ENCODE assay signal across 1 cellular context in the genomic region with DNA sequence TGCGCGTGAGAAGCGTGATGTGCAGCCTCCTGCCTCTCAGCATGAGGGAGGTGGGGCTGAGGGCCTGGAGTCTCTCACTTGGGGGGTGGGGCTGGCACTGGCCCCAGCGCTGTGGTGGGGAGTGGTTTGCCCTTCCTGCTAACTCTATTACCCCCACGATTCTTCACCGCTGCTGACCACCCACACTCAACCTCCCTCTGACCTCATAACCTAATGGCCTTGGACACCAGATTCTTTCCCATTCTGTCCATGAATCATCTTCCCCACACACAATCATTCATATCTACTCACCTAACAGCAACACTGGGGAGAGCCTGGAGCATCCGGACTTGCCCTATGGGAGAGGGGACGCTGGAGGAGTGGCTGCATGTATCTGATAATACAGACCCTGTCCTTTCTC.
TF ChIP-seq lines count a peak whose summit lies in the region.

No MANE protein-coding gene starts in this region.

TF ChIP-seq in IMR-90, 13 proteins besides CTCF, POLR2A, EP300 and RAD21:
- TF ChIP-seq, protein P1, sequence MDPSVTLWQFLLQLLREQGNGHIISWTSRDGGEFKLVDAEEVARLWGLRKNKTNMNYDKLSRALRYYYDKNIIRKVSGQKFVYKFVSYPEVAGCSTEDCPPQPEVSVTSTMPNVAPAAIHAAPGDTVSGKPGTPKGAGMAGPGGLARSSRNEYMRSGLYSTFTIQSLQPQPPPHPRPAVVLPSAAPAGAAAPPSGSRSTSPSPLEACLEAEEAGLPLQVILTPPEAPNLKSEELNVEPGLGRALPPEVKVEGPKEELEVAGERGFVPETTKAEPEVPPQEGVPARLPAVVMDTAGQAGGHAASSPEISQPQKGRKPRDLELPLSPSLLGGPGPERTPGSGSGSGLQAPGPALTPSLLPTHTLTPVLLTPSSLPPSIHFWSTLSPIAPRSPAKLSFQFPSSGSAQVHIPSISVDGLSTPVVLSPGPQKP (IDR thresholded peaks at IDR 0.05; ENCODE audit: borderline replicate concordance, low read depth, low read length), result no peak
- TF ChIP-seq RFX5 (IDR thresholded peaks at IDR 0.05; ENCODE audit: low read depth, low read length) (no peak), FOS (IDR thresholded peaks at IDR 0.05; ENCODE audit: low read depth, low read length) (no peak), CEBPB (IDR thresholded peaks at IDR 0.05; ENCODE audit: low read depth, low read length) (no peak), NFE2L2 (IDR thresholded peaks at IDR 0.05; ENCODE audit: low read depth, low read length) (no peak), CHD1 (IDR thresholded peaks at IDR 0.05; ENCODE audit: low read depth, low read length) (no peak), SMC3 (IDR thresholded peaks at IDR 0.05; ENCODE audit: low read depth, low read length) (no peak), MAFK (IDR thresholded peaks at IDR 0.05; ENCODE audit: low read depth, low read length) (no peak), MAZ (IDR thresholded peaks at IDR 0.05; ENCODE audit: borderline replicate concordance, low read depth, low read length) (no peak)
- TF ChIP-seq, protein P2, sequence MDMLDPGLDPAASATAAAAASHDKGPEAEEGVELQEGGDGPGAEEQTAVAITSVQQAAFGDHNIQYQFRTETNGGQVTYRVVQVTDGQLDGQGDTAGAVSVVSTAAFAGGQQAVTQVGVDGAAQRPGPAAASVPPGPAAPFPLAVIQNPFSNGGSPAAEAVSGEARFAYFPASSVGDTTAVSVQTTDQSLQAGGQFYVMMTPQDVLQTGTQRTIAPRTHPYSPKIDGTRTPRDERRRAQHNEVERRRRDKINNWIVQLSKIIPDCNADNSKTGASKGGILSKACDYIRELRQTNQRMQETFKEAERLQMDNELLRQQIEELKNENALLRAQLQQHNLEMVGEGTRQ (IDR thresholded peaks at IDR 0.05; ENCODE audit: low read depth, low read length), result no peak
TF ChIP-seq in IMR-90: peak in this region for 0.
